ENCODE assay signal across 14 cellular contexts in genomic region chr3:180306155-180306554, GRCh38.
"Had no signal": no experiment of that assay in that cellular context is flagged by ENCODE, and none has a peak within 500 bp of the region (broad histone marks: within the 10 kb centered on the region; RNA-seq: fewer than 3 reads in every experiment).

No MANE protein-coding gene starts in this region.

- H3K27me3 ChIP-seq: dorsolateral prefrontal cortex, heart right ventricle, stomach, transverse colon had no signal

- H3K4me3 ChIP-seq: dorsolateral prefrontal cortex, heart right ventricle, skin epidermis, stomach, thoracic aorta, transverse colon had no signal

- ATAC-seq: esophagus mucosa; heart right ventricle; naive thymus-derived CD4-positive, alpha-beta T cell; sciatic nerve had no signal

- H3K4me1 ChIP-seq: heart right ventricle, stomach, transverse colon had no signal

- H3K36me3 ChIP-seq: heart right ventricle, stomach, thoracic aorta, transverse colon had no signal

- H3K9me3 ChIP-seq: heart right ventricle, stomach, thoracic aorta had no signal

- DNase-seq: cortex of kidney; effector CD8-positive, alpha-beta T cell; heart right ventricle; naive thymus-derived CD4-positive, alpha-beta T cell; nephron progenitor cell; stimulated activated naive CD4-positive, alpha-beta T cell; stomach; substantia nigra; transverse colon had no signal

- H3K27ac ChIP-seq: heart right ventricle, skin epidermis, stomach, thoracic aorta, transverse colon had no signal
